In the genomic region with DNA sequence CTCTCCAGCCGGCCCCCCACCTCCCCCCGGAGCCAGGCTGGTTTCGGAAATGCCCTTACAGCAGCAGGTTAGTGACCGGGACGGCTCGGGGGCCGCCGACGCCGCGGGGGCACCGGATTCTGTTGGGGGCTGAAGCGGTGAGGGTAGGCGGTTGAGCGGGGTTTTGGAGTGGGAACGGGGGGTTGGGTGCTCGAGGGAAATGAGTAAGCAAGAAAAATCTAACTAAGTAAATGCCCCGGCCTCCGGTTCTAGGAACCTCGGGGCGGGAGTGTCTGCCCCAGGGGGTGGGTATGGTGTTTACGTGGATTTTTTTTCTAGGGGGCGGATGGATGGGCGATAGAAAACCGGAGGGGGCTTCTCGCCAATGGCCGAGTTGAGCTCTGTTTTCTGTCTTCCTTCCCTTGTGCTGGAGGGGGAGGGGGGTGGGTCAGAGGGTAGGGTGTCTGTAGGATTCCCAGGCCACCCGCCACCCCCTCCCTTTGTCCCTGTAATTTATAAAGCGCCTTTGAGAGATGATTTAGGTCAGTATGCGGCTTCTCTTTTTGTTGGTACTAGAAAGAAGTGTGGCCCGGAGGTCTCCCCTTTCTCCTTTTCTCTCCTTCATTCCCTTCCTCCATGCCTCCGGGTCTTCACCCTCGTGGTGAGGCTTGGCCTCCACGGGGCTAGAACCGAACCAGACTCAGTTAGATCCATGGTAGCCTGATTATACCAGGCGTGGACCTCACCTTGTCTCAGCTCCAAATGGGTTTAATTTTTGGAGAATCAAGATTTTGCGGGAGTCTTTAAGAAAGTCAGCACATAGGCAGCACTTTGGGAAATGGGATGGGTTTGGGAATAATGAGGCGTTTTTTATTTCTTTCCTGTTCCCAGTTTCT, we compare ENCODE assay signal across 8 cellular contexts. TPM values are rescaled to one million over a fixed set of nuclear protein-coding genes. Genes with fewer than 3 reads are reported as not detected.
DNase-seq lines count a peak whose midpoint lies in the region; ATAC-seq and TF ChIP-seq lines count a peak whose summit lies in the region.

No MANE protein-coding gene starts in this region.

- peak overlapping the region; percentile 99 for H3K9ac ChIP-seq in DND-41 (ENCODE audit: low read depth, low read length)
- H3K9ac ChIP-seq in endocrine pancreas (ENCODE audit: control insufficient read depth, insufficient read depth, low read length), result peak overlapping the region; percentile 62

- H3K4me1 ChIP-seq in DND-41 (ENCODE audit: insufficient read depth, low read length) (peaks cover 53% of the 10 kb centered on the region), endocrine pancreas (ENCODE audit: control insufficient read depth, insufficient read depth, low read length) (no peaks in the 10 kb centered on the region)
- H3K4me1 ChIP-seq in naive thymus-derived CD4-positive, alpha-beta T cell (ENCODE audit: control insufficient read depth in 2 of 2, insufficient read depth in 2 of 2, low read length in 2 of 2), result peaks cover 10 to 47% of the 10 kb centered on the region in 2 donors

- peak overlapping the region; percentile 89 for H3K4me2 ChIP-seq in DND-41 (ENCODE audit: insufficient read depth, low read length)

- peaks cover 0 to 3% (median 0%) of the 10 kb centered on the region in 11 donors for H3K9me3 Mint-ChIP-seq in naive thymus-derived CD4-positive, alpha-beta T cell
- H3K9me3 Mint-ChIP-seq in stimulated activated naive CD8-positive, alpha-beta T cell treated with anti-CD3 and anti-CD28 coated beads, Interleukin-15, amount 100 ng/mL, for 72 hours, result no peaks in the 10 kb centered on the region

- peak; percentile 0; the same call in 2 of the 3 replicates for ATAC-seq in DND-41 (ENCODE audit: insufficient read depth, low read depth)
- ATAC-seq in HG02885 (IDR thresholded peaks at IDR 0.05; ENCODE audit: poor library complexity, unreplicated experiment), result peak; percentile 0
- peak; percentile 4 for ATAC-seq in naive thymus-derived CD4-positive, alpha-beta T cell
- peak; percentile 37 for ATAC-seq in stimulated activated naive CD8-positive, alpha-beta T cell treated with anti-CD3 and anti-CD28 coated beads, Interleukin-15, amount 100 ng/mL, for 72 hours
- no peak for ATAC-seq in GM21528 (IDR thresholded peaks at IDR 0.05; ENCODE audit: low FRiP score, unreplicated experiment)

- intact Hi-C loops in naive thymus-derived CD4-positive, alpha-beta T cell (cut with micrococcal nuclease), result loop anchor here (1.0 to 10.0 kb wide), 8 partner anchors 48 to 312 kb away; a partner anchor contains a TSS

- DNase-seq in DND-41, result peak; percentile 79
- peak; percentile 40 for DNase-seq in NCI-H526 treated with DMSO at 0.1 percent for 48 hours (lab: John Stamatoyannopoulos, UW)
- peak; percentile 63 to 77 for DNase-seq in activated CD8-positive, alpha-beta memory T cell treated with anti-CD3 and anti-CD28 coated beads for 4 hours (ENCODE audit: low read depth in 2 of 2)
- DNase-seq in naive thymus-derived CD4-positive, alpha-beta T cell, result peak in 8 of 9 donors; percentile 33 to 82 (median 46)
- DNase-seq in stimulated activated naive CD8-positive, alpha-beta T cell treated with anti-CD3 and anti-CD28 coated beads, Interleukin-15, amount 100 ng/mL, for 72 hours, result peak; percentile 87 to 88

- peaks cover 71% of the 10 kb centered on the region for H3K79me2 ChIP-seq in DND-41 (ENCODE audit: insufficient read depth, low read length)

- peak overlapping the region; percentile 59 for H2AFZ ChIP-seq in DND-41 (ENCODE audit: low read depth, low read length)

- POLR2A ChIA-PET in naive thymus-derived CD4-positive, alpha-beta T cell (lab: Charles Lee), result interaction anchor here (0.6 to 4.1 kb wide), 26 partner anchors 10 to 184 kb away, joined by 3 to 89 read pairs (median 5); a partner anchor contains a TSS

- CTCF ChIA-PET in naive thymus-derived CD4-positive, alpha-beta T cell (lab: Charles Lee), result interaction anchor here (0.6 to 2.9 kb wide), 27 partner anchors 10 to 133 kb away, joined by 3 to 33 read pairs (median 4); a partner anchor contains a TSS

- H3K36me3 ChIP-seq in DND-41 (ENCODE audit: insufficient read depth, low read length) (peaks cover 38% of the 10 kb centered on the region), endocrine pancreas (ENCODE audit: control insufficient read depth, insufficient read depth, low read length) (no peaks in the 10 kb centered on the region)
- no peaks in the 10 kb centered on the region for H3K36me3 ChIP-seq in naive thymus-derived CD4-positive, alpha-beta T cell (ENCODE audit: control insufficient read depth in 2 of 3, insufficient read depth in 3 of 3, low read length in 3 of 3)

- peaks cover 0 to 3% (median 0%) of the 10 kb centered on the region in 5 donors for H3K27me3 Mint-ChIP-seq in naive thymus-derived CD4-positive, alpha-beta T cell
- H3K27me3 Mint-ChIP-seq in stimulated activated naive CD8-positive, alpha-beta T cell treated with anti-CD3 and anti-CD28 coated beads, Interleukin-15, amount 100 ng/mL, for 72 hours, result no peaks in the 10 kb centered on the region

- H3K27me3 ChIP-seq in DND-41 (ENCODE audit: insufficient read depth, low read length, poor library complexity) (no peaks in the 10 kb centered on the region), endocrine pancreas (ENCODE audit: control insufficient read depth, insufficient read depth, low read length) (no peaks in the 10 kb centered on the region)
- no peaks in the 10 kb centered on the region for H3K27me3 ChIP-seq in naive thymus-derived CD4-positive, alpha-beta T cell (ENCODE audit: control insufficient read depth in 2 of 2, insufficient read depth in 2 of 2, low read length in 2 of 2)

- peak overlapping the region; percentile 96 for H3K27ac ChIP-seq in DND-41 (ENCODE audit: low read length)
- peak overlapping the region; percentile 75 for H3K27ac ChIP-seq in naive thymus-derived CD4-positive, alpha-beta T cell (ENCODE audit: low read depth, low read length)

- H3K9me3 ChIP-seq in DND-41 (ENCODE audit: insufficient read depth, low read length, severe bottlenecking) (no peaks in the 10 kb centered on the region), endocrine pancreas (ENCODE audit: control insufficient read depth, low read length) (no peaks in the 10 kb centered on the region)
- H3K9me3 ChIP-seq in naive thymus-derived CD4-positive, alpha-beta T cell (ENCODE audit: control insufficient read depth in 2 of 3, low read length in 3 of 3), result no peaks in the 10 kb centered on the region

- H4K20me1 ChIP-seq in DND-41 (ENCODE audit: insufficient read depth, low read length), result peaks cover 47% of the 10 kb centered on the region

- peak overlapping the region; percentile 77 to 98 (median 89) for H3K27ac Mint-ChIP-seq in naive thymus-derived CD4-positive, alpha-beta T cell
- peak overlapping the region; percentile 80 to 98 for H3K27ac Mint-ChIP-seq in stimulated activated naive CD8-positive, alpha-beta T cell treated with anti-CD3 and anti-CD28 coated beads, Interleukin-15, amount 100 ng/mL, for 72 hours

- peaks cover 0 to 12% (median 0%) of the 10 kb centered on the region in 5 donors for H3K36me3 Mint-ChIP-seq in naive thymus-derived CD4-positive, alpha-beta T cell

- peak overlapping the region; percentile 90 to 98 (median 96) for H3K4me3 Mint-ChIP-seq in naive thymus-derived CD4-positive, alpha-beta T cell
- H3K4me3 Mint-ChIP-seq in stimulated activated naive CD8-positive, alpha-beta T cell treated with anti-CD3 and anti-CD28 coated beads, Interleukin-15, amount 100 ng/mL, for 72 hours, result peak overlapping the region; percentile 89 to 100

- H3K4me1 Mint-ChIP-seq in naive thymus-derived CD4-positive, alpha-beta T cell, result peaks cover 32 to 70% (median 54%) of the 10 kb centered on the region in 7 donors
- peaks cover 47% of the 10 kb centered on the region for H3K4me1 Mint-ChIP-seq in stimulated activated naive CD8-positive, alpha-beta T cell treated with anti-CD3 and anti-CD28 coated beads, Interleukin-15, amount 100 ng/mL, for 72 hours

- H3K4me3 ChIP-seq in DND-41 (ENCODE audit: low read depth in 1 of 2, low read length in 2 of 2) (peak overlapping the region; percentile 80 to 83), endocrine pancreas (ENCODE audit: control insufficient read depth, insufficient read depth, low read length) (peak overlapping the region; percentile 39)
- H3K4me3 ChIP-seq in naive thymus-derived CD4-positive, alpha-beta T cell (ENCODE audit: low read length), result peak overlapping the region; percentile 68

- TF ChIP-seq CTCF in DND-41 (IDR thresholded peaks at IDR 0.05; ENCODE audit: borderline replicate concordance, extremely low read depth, low read length, poor library complexity, severe bottlenecking), result no peak

RNA-seq across cellular contexts. Expression of a gene that starts 2.3 kb away (rescaled TPM):
- total RNA-seq in naive thymus-derived CD4-positive, alpha-beta T cell, result 10 to 100 TPM in 4 of 5 experiments, 1 to 10 TPM in 1; 5.1 to 39.2 (median 30.8) TPM
- polyA plus RNA-seq in naive thymus-derived CD4-positive, alpha-beta T cell, result 1 to 10 TPM; 3.0 to 3.5 TPM
